Comparison of ENCODE assay signal across 8 cellular contexts in the genomic region with DNA sequence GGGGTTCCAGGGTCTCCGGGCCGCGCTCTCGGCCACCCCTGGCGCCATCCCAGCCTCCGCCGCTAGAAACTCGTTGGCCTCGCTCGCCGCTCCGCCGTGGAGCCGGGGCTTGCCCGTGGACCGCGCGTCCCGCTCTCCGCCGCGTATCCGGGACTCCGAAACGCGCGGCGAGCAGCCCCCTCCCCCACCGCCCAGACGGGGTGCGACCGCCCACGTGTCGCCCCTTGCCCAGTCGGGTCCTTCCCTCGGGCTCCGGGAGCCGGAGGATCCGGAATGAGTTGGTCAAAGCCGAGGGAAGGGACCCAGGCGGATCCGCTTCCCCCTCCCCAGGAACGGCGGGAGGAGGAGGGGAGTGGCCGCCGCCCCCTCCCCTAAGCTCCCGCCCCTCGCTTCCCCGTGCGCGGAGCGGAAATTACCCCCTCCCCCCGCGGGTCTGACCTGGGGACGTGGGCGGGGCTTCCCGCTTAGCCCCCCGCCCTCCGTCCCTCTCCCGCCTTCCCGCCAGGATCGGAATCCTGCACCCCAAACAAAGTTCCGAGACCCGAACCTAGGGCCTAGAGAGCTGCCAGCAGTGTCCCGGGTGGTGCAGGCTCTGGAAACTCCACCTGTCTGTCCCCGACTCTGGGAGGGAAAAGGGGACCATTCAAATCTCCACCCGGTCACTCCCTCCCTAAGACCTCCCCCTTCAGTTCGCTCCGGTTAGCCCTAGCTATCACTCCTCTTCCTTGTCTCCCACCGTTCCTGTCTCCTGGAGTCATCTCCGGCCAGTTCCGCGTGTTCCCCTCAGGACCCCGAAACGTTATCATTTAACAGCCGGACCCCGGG. TPM values are rescaled to one million over a fixed set of nuclear protein-coding genes. Genes with fewer than 3 reads are reported as not detected.
A peak's percentile ranks its signal among the peaks of the same experiment; 100 is the strongest.
DNase-seq lines count a peak whose midpoint lies in the region; ATAC-seq and TF ChIP-seq lines count a peak whose summit lies in the region.

No MANE protein-coding gene starts in this region.

- intact Hi-C loops in sigmoid colon (cut with DNase I): loop anchor here (10.0 kb wide), 1 partner anchor 381 kb away; the partner anchor contains the start of genes HOXB7 and HOXB8
- intact Hi-C loops in upper lobe of right lung (cut with DNase I): no loop called here

- peak overlapping the region; percentile 77 for H3K4me3 ChIP-seq in BE2C (ENCODE audit: low read depth, low read length)
- peak overlapping the region; percentile 86 for H3K4me3 ChIP-seq in HL-60 (replicated peaks; ENCODE audit: insufficient read depth, low read length)
- H3K4me3 ChIP-seq in sigmoid colon: no peak overlapping the region
- no peak overlapping the region for H3K4me3 ChIP-seq in upper lobe of right lung

- peak overlapping the region; percentile 47 for H3K4me3 Mint-ChIP-seq in activated CD4-positive, alpha-beta T cell treated with anti-CD3 and anti-CD28 coated beads, Interleukin-2, amount 10 ng/mL, durations not matched to agents 7 days and 5 days

- H3K36me3 ChIP-seq in BE2C (no peaks in the 10 kb centered on the region), sigmoid colon (no peaks in the 10 kb centered on the region), upper lobe of right lung (no peaks in the 10 kb centered on the region)

- DNase-seq in BE2C: peak; percentile 79
- DNase-seq in HL-60 (ENCODE audit: low read depth in 1 of 2, low spot score in 1 of 2): peak in 1 of 2 experiments; percentile 28
- DNase-seq in activated CD4-positive, alpha-beta T cell treated with anti-CD3 and anti-CD28 coated beads, Interleukin-2, amount 10 ng/mL, durations not matched to agents 7 days and 5 days: no peak
- DNase-seq in iPS-NIHi11 (ENCODE audit: low spot score): peak; percentile 91
- no peak for DNase-seq in UCSD-AML1 (lab: John Stamatoyannopoulos, UW; ENCODE audit: unreplicated experiment)
- DNase-seq in sigmoid colon: no peak
- no peak for DNase-seq in upper lobe of right lung
- no peak for DNase-seq in putamen (ENCODE audit: low spot score)

- H3K27me3 Mint-ChIP-seq in activated CD4-positive, alpha-beta T cell treated with anti-CD3 and anti-CD28 coated beads, Interleukin-2, amount 10 ng/mL, durations not matched to agents 7 days and 5 days: peaks cover 75% of the 10 kb centered on the region

- POLR2A ChIA-PET in activated CD4-positive, alpha-beta T cell treated with anti-CD3 and anti-CD28 coated beads, Interleukin-2, amount 10 ng/mL, durations not matched to agents 7 days and 5 days (lab: Charles Lee): interaction anchor here (0.6 kb wide), 1 partner anchor 34 kb away, joined by 4 read pairs; no protein-coding TSS in a partner anchor

- H3K9me3 Mint-ChIP-seq in activated CD4-positive, alpha-beta T cell treated with anti-CD3 and anti-CD28 coated beads, Interleukin-2, amount 10 ng/mL, durations not matched to agents 7 days and 5 days: no peaks in the 10 kb centered on the region

- H3K4me1 Mint-ChIP-seq in activated CD4-positive, alpha-beta T cell treated with anti-CD3 and anti-CD28 coated beads, Interleukin-2, amount 10 ng/mL, durations not matched to agents 7 days and 5 days: peaks cover 26% of the 10 kb centered on the region

- peak overlapping the region; percentile 50 for H3K27ac Mint-ChIP-seq in activated CD4-positive, alpha-beta T cell treated with anti-CD3 and anti-CD28 coated beads, Interleukin-2, amount 10 ng/mL, durations not matched to agents 7 days and 5 days

- TF ChIP-seq CTCF in BE2C (IDR thresholded peaks at IDR 0.05; ENCODE audit: low read depth, low read length) (no peak), HL-60 (IDR thresholded peaks at IDR 0.05; ENCODE audit: insufficient read depth, low read length) (no peak), sigmoid colon (IDR thresholded peaks at IDR 0.05) (no peak), upper lobe of right lung (IDR thresholded peaks at IDR 0.05) (no peak)

- no peak for TF ChIP-seq EP300 in sigmoid colon (IDR thresholded peaks at IDR 0.05)

- TF ChIP-seq POLR2A in sigmoid colon (IDR thresholded peaks at IDR 0.05): no peak

- H3K27me3 ChIP-seq in BE2C (peaks cover 84% of the 10 kb centered on the region), HL-60 (ENCODE audit: insufficient read depth, poor library complexity, severe bottlenecking) (peaks cover 29% of the 10 kb centered on the region), sigmoid colon (peaks cover 63 to 100% (median 99%) of the 10 kb centered on the region in 3 donors), upper lobe of right lung (peaks cover 97% of the 10 kb centered on the region)

- WGBS in sigmoid colon, 2 donors: 1 to 2% methylated on average over 77 of the region's 77 CpGs

- ATAC-seq in upper lobe of right lung: no peak

- peaks cover 2% of the 10 kb centered on the region for H3K36me3 Mint-ChIP-seq in activated CD4-positive, alpha-beta T cell treated with anti-CD3 and anti-CD28 coated beads, Interleukin-2, amount 10 ng/mL, durations not matched to agents 7 days and 5 days (ENCODE audit: low read depth)

- H3K4me1 ChIP-seq in BE2C (no peaks in the 10 kb centered on the region), sigmoid colon (peaks cover 0 to 31% (median 27%) of the 10 kb centered on the region in 4 donors), upper lobe of right lung (peaks cover 10% of the 10 kb centered on the region)

- peak overlapping the region; percentile 96 for H3K27ac ChIP-seq in HL-60 (replicated peaks)
- no peak overlapping the region for H3K27ac ChIP-seq in sigmoid colon
- no peak overlapping the region for H3K27ac ChIP-seq in upper lobe of right lung

- CTCF ChIA-PET in activated CD4-positive, alpha-beta T cell treated with anti-CD3 and anti-CD28 coated beads, Interleukin-2, amount 10 ng/mL, durations not matched to agents 7 days and 5 days (lab: Charles Lee): interaction anchor here (0.6 to 1.3 kb wide), 2 partner anchors 10 to 16 kb away, joined by 3 read pairs; no protein-coding TSS in a partner anchor

- no peaks in the 10 kb centered on the region for H3K9me3 ChIP-seq in BE2C
- peaks cover 0 to 3% (median 0%) of the 10 kb centered on the region in 4 donors for H3K9me3 ChIP-seq in sigmoid colon
- H3K9me3 ChIP-seq in upper lobe of right lung: no peaks in the 10 kb centered on the region

RNA-seq across cellular contexts. Expression of gene IGF2BP1, which starts 1.1 kb away (rescaled TPM):
- polyA plus RNA-seq in BE2C (2012; ENCODE audit: insufficient read depth, insufficient read length, low read depth): 20.5 TPM
- total RNA-seq in activated CD4-positive, alpha-beta T cell treated with anti-CD3 and anti-CD28 coated beads, Interleukin-2, amount 10 ng/mL, durations not matched to agents 7 days and 5 days: under 1 TPM in 1 of 2 experiments, not detected in 1; 0.04 TPM
- total RNA-seq in sigmoid colon (under 1 TPM in 2 of 4 donors, not detected in 2; 0.14 to 0.36 TPM), upper lobe of right lung (not detected)
- polyA plus RNA-seq in sigmoid colon: under 1 TPM in 1 of 3 donors, not detected in 2; 0.20 TPM

RNA-seq across cellular contexts. Expression of gene GIP, which starts 27.7 kb away (rescaled TPM):
- not detected for polyA plus RNA-seq in BE2C (2012; ENCODE audit: insufficient read depth, insufficient read length, low read depth)
- not detected for total RNA-seq in activated CD4-positive, alpha-beta T cell treated with anti-CD3 and anti-CD28 coated beads, Interleukin-2, amount 10 ng/mL, durations not matched to agents 7 days and 5 days
- not detected for total RNA-seq in sigmoid colon
- not detected for polyA plus RNA-seq in sigmoid colon
- not detected for total RNA-seq in upper lobe of right lung

RNA-seq across cellular contexts. Expression of gene SNF8, which starts 51.4 kb away (rescaled TPM):
- 164 TPM for polyA plus RNA-seq in BE2C (2012; ENCODE audit: insufficient read depth, insufficient read length, low read depth)
- total RNA-seq in activated CD4-positive, alpha-beta T cell treated with anti-CD3 and anti-CD28 coated beads, Interleukin-2, amount 10 ng/mL, durations not matched to agents 7 days and 5 days: 100 to 1,000 TPM in 1 of 2 experiments, 10 to 100 TPM in 1; 73.0 to 101 TPM
- total RNA-seq in sigmoid colon: 10 to 100 TPM; 74.1 to 94.5 (median 85.2) TPM
- polyA plus RNA-seq in sigmoid colon: 100 to 1,000 TPM; 108 to 174 (median 145) TPM
- total RNA-seq in upper lobe of right lung: 78.0 TPM

Comparison
In these comparisons a context has a peak if more than half of its experiments do, and no peak if none do; other contexts are left out.
1. DNase-seq: peak in BE2C (single experiment) and iPS-NIHi11 (single experiment); none in activated CD4-positive, alpha-beta T cell treated with anti-CD3 and anti-CD28 coated beads, Interleukin-2, amount 10 ng/mL, durations not matched to agents 7 days and 5 days (single experiment), UCSD-AML1 (single experiment), sigmoid colon (single experiment), upper lobe of right lung (single experiment) and putamen (single experiment).
2. H3K4me3 ChIP-seq: peak in BE2C (single experiment) and HL-60 (single experiment); none in sigmoid colon (0 of 4) and upper lobe of right lung (single experiment).